8 cellular contexts compared by ENCODE assay signal in genomic region chr12:13097526-13097925, GRCh38. TPM values are rescaled to one million over a fixed set of nuclear protein-coding genes. Genes with fewer than 3 reads are reported as not detected.
DNase-seq lines count a peak whose midpoint lies in the region; ATAC-seq, FAIRE-seq and TF ChIP-seq lines count a peak whose summit lies in the region.

No MANE protein-coding gene starts in this region.

- H3K4me1 ChIP-seq in heart left ventricle (peaks cover 7 to 72% (median 41%) of the 10 kb centered on the region in 12 donors), astrocyte (ENCODE audit: insufficient read depth, low read length) (peaks cover 63% of the 10 kb centered on the region), mesenchymal stem cell (ENCODE audit: control insufficient read depth, insufficient read depth, low read depth, low read length) (peaks cover 20% of the 10 kb centered on the region), aorta (ENCODE audit: control insufficient read depth in 1 of 2, insufficient read depth in 2 of 2, low read length in 2 of 2) (peaks cover 2 to 7% of the 10 kb centered on the region in 2 donors)

- no peak overlapping the region for H3K18ac ChIP-seq in mesenchymal stem cell (ENCODE audit: low read depth in 1 of 2, low read length in 2 of 2)

- peak overlapping the region in 10 of 12 donors; percentile 13 to 57 (median 40) for H3K4me3 ChIP-seq in heart left ventricle
- peak overlapping the region; percentile 47 for H3K4me3 ChIP-seq in astrocyte (ENCODE audit: insufficient read depth, low read depth, low read length)
- peak overlapping the region in 1 of 2 experiments; percentile 75 for H3K4me3 ChIP-seq in mesenchymal stem cell (ENCODE audit: insufficient read depth in 1 of 2, low read depth in 1 of 2, low read length in 2 of 2)
- H3K4me3 ChIP-seq in aorta (ENCODE audit: low read length in 2 of 2): peak overlapping the region in 1 of 2 donors; percentile 63

- H3K27ac ChIP-seq in heart left ventricle (peak overlapping the region; percentile 69 to 98 (median 90)), astrocyte (ENCODE audit: low read depth, low read length) (peak overlapping the region; percentile 98), mesenchymal stem cell (ENCODE audit: low read length, poor library complexity, severe bottlenecking) (peak overlapping the region; percentile 75), aorta (ENCODE audit: low read depth in 1 of 2, low read length in 2 of 2) (peak overlapping the region; percentile 71 to 85)

- TF ChIP-seq CTCF in heart left ventricle (IDR thresholded peaks at IDR 0.05): no peak
- no peak for TF ChIP-seq CTCF in astrocyte (IDR thresholded peaks at IDR 0.05; ENCODE audit: insufficient read depth, low read depth, low read length)

- H3K23ac ChIP-seq in mesenchymal stem cell (ENCODE audit: low read length in 2 of 2): no peak overlapping the region

- no peaks in the 10 kb centered on the region for H4K20me1 ChIP-seq in astrocyte (ENCODE audit: insufficient read depth, low read length)

- FAIRE-seq in astrocyte (lab: Jason Lieb, UNC): no peak

- H2BK120ac ChIP-seq in mesenchymal stem cell (ENCODE audit: low read depth, low read length): peak overlapping the region; percentile 42

- WGBS in heart left ventricle, 4 donors: 32 to 53% (median 38%) methylated on average over 6 of the region's 6 CpGs
- WGBS in mesenchymal stem cell: 67% methylated on average over 3 of the region's 6 CpGs
- WGBS in aorta, 2 donors: 1 to 3% methylated on average over 6 of the region's 6 CpGs

- H3K9ac ChIP-seq in astrocyte (ENCODE audit: low read length) (peak overlapping the region; percentile 94), mesenchymal stem cell (ENCODE audit: low read length) (peak overlapping the region; percentile 97)

- H3K36me3 ChIP-seq in heart left ventricle: no peaks in the 10 kb centered on the region
- H3K36me3 ChIP-seq in astrocyte (ENCODE audit: insufficient read depth, low read length): no peaks in the 10 kb centered on the region
- no peaks in the 10 kb centered on the region for H3K36me3 ChIP-seq in mesenchymal stem cell (ENCODE audit: control insufficient read depth in 1 of 2, insufficient read depth in 2 of 2, low read depth in 1 of 2, low read length in 2 of 2)
- no peaks in the 10 kb centered on the region for H3K36me3 ChIP-seq in aorta (ENCODE audit: control insufficient read depth in 1 of 2, insufficient read depth in 2 of 2, low read length in 1 of 2)

- no peak overlapping the region for H3K14ac ChIP-seq in mesenchymal stem cell (ENCODE audit: low read length in 2 of 2)

- no peaks in the 10 kb centered on the region for H3K79me1 ChIP-seq in mesenchymal stem cell (replicated peaks; ENCODE audit: low read length, poor library complexity, severe bottlenecking)

- no peaks in the 10 kb centered on the region for H3K36me3 Mint-ChIP-seq in astrocyte (ENCODE audit: low read depth, unreplicated experiment)

- H4K8ac ChIP-seq in mesenchymal stem cell (ENCODE audit: low read length): peak overlapping the region; percentile 35

- no peak overlapping the region for H2BK5ac ChIP-seq in mesenchymal stem cell (ENCODE audit: low read depth, low read length, poor library complexity, severe bottlenecking)

- intact Hi-C loops in heart left ventricle (cut with DNase I): loop anchor here in 8 of 10 donors (5.0 to 10.0 kb wide), 6 partner anchors 75 to 183 kb away; partner anchors contain the start of gene EMP1 (in 1 of the 8)
- intact Hi-C loops in Right ventricle myocardium superior (cut with DNase I): loop anchor here (5.0 kb wide), 1 partner anchor 115 kb away; no protein-coding TSS in a partner anchor
- intact Hi-C loops in aorta (cut with DNase I): loop anchor here (5.0 to 10.0 kb wide), 5 partner anchors 95 to 293 kb away; partner anchors contain the start of genes EMP1 (in 1 of the 2) and HEBP1 (in 1 of the 2)

- TF ChIP-seq POLR2A in heart left ventricle (IDR thresholded peaks at IDR 0.05): no peak

- H3K79me2 ChIP-seq in astrocyte (ENCODE audit: insufficient read depth, low read length): no peaks in the 10 kb centered on the region

- H4K91ac ChIP-seq in mesenchymal stem cell (ENCODE audit: low read length): no peak overlapping the region

- peak in 3 of 5 donors; percentile 39 to 48 (median 45) for DNase-seq in heart left ventricle
- no peak for DNase-seq in Right ventricle myocardium superior
- DNase-seq in astrocyte (ENCODE audit: low read depth): no peak
- no peak for DNase-seq in mesenchymal stem cell
- peak in 1 of 2 donors; percentile 74 for DNase-seq in aorta

- no peak overlapping the region for H3K4ac ChIP-seq in mesenchymal stem cell (ENCODE audit: low read depth in 1 of 2, low read length in 2 of 2)

- no peaks in the 10 kb centered on the region for H3K27me3 Mint-ChIP-seq in astrocyte (ENCODE audit: low read depth, unreplicated experiment)

- H3K4me3 Mint-ChIP-seq in astrocyte (ENCODE audit: unreplicated experiment): no peak overlapping the region

- H3K9me3 Mint-ChIP-seq in astrocyte (ENCODE audit: unreplicated experiment): no peaks in the 10 kb centered on the region

- no peak overlapping the region for H2BK12ac ChIP-seq in mesenchymal stem cell (ENCODE audit: low read length in 2 of 2)

- H3K4me2 ChIP-seq in astrocyte (ENCODE audit: low read length) (peak overlapping the region; percentile 83), mesenchymal stem cell (ENCODE audit: low read length, poor library complexity, severe bottlenecking) (no peak overlapping the region)

- no peak overlapping the region for H2AK5ac ChIP-seq in mesenchymal stem cell (ENCODE audit: low read length, severe bottlenecking)

- H2AFZ ChIP-seq in astrocyte (ENCODE audit: low read depth, low read length): peak overlapping the region; percentile 45
- H2AFZ ChIP-seq in mesenchymal stem cell (ENCODE audit: low read depth, low read length): no peak overlapping the region

- peaks cover 59% of the 10 kb centered on the region for H3K4me1 Mint-ChIP-seq in astrocyte (ENCODE audit: low read depth, unreplicated experiment)

- H3K27ac Mint-ChIP-seq in astrocyte (ENCODE audit: unreplicated experiment): peak overlapping the region; percentile 91

- no peak overlapping the region for H2BK15ac ChIP-seq in mesenchymal stem cell (ENCODE audit: low read depth, poor library complexity, severe bottlenecking)

- ATAC-seq in heart left ventricle (peak in 1 of 4 donors; percentile 8), Right ventricle myocardium superior (ENCODE audit: poor library complexity) (no peak), aorta (ENCODE audit: low FRiP score) (no peak), GM21390 (IDR thresholded peaks at IDR 0.05; ENCODE audit: unreplicated experiment) (no peak), HG02678 (IDR thresholded peaks at IDR 0.05; ENCODE audit: unreplicated experiment) (no peak), GM19463 (IDR thresholded peaks at IDR 0.05; ENCODE audit: unreplicated experiment) (no peak)

- H3K9me3 ChIP-seq in heart left ventricle (no peaks in the 10 kb centered on the region), astrocyte (ENCODE audit: insufficient read depth, low read depth, low read length) (no peaks in the 10 kb centered on the region), mesenchymal stem cell (ENCODE audit: control insufficient read depth, low read length) (no peaks in the 10 kb centered on the region), aorta (ENCODE audit: control insufficient read depth, low read length) (no peaks in the 10 kb centered on the region)

- H3K27me3 ChIP-seq in heart left ventricle (no peaks in the 10 kb centered on the region), astrocyte (ENCODE audit: insufficient read depth, low read length) (no peaks in the 10 kb centered on the region), mesenchymal stem cell (ENCODE audit: control insufficient read depth in 1 of 2, insufficient read depth in 1 of 2, low read length in 2 of 2) (no peaks in the 10 kb centered on the region), aorta (ENCODE audit: control insufficient read depth in 1 of 2, insufficient read depth in 2 of 2, low read length in 1 of 2) (no peaks in the 10 kb centered on the region)

RNA-seq across cellular contexts. Expression of gene GSG1, which starts 5.9 kb away (rescaled TPM):
- total RNA-seq in heart left ventricle: not detected
- polyA plus RNA-seq in heart left ventricle: not detected
- total RNA-seq in Right ventricle myocardium superior: not detected
- 0.23 TPM in 1 of 2 replicates, not detected in the other for total RNA-seq in astrocyte
- polyA plus RNA-seq in mesenchymal stem cell (2013, experiment 1 of 2): 0.04 TPM
- not detected for polyA plus RNA-seq in mesenchymal stem cell (2013, experiment 2 of 2)
- not detected for total RNA-seq in aorta
- polyA plus RNA-seq in aorta: not detected

RNA-seq across cellular contexts. Expression of gene FAM234B, which starts 53.3 kb away (rescaled TPM):
- total RNA-seq in heart left ventricle (1 to 10 TPM; 1.5 to 3.5 (median 2.6) TPM), Right ventricle myocardium superior (1.8 TPM), astrocyte (6.2 and 6.3 TPM in 2 replicates), aorta (1 to 10 TPM; 5.2 to 6.8 TPM)
- polyA plus RNA-seq in heart left ventricle (1 to 10 TPM; 1.2 to 2.5 TPM), aorta (under 1 TPM in 1 of 2 donors, not detected in 1; 0.95 TPM)
- 2.3 TPM for polyA plus RNA-seq in mesenchymal stem cell (2013, experiment 1 of 2)
- polyA plus RNA-seq in mesenchymal stem cell (2013, experiment 2 of 2): 2.5 TPM

Comparison
In these comparisons a context has a peak if more than half of its experiments do, and no peak if none do; other contexts are left out.
1. DNase-seq: peak in heart left ventricle (3 of 5); none in Right ventricle myocardium superior (single experiment), astrocyte (single experiment) and mesenchymal stem cell (single experiment).
2. Peak in every context shown above with its lines, with median percentiles within 50 percentile points of each other: H3K27ac ChIP-seq.